11 cellular contexts compared by ENCODE assay signal in genomic region chr2:209753020-209753419, GRCh38. TPM values are rescaled to one million over a fixed set of nuclear protein-coding genes. Genes with fewer than 3 reads are reported as not detected.
"Had no signal": no experiment of that assay in that cellular context is flagged by ENCODE, and none has a peak within 500 bp of the region (broad histone marks: within the 10 kb centered on the region; RNA-seq: fewer than 3 reads in every experiment).

No MANE protein-coding gene starts in this region.

- H3K9ac ChIP-seq: GM23248, KMS-11 had no signal

- H3K36me3 ChIP-seq: HAP-1 had no signal

- H3K4me1 Mint-ChIP-seq: IgD-negative memory B cell had no signal

- H3K9me3 ChIP-seq: HAP-1 had no signal

- H3K27ac ChIP-seq: GM23248, HL-60, KMS-11 had no signal

- H3K27ac Mint-ChIP-seq: HFFc6, IgD-negative memory B cell had no signal

- ATAC-seq: HCT116 had no signal

- H2AFZ ChIP-seq: GM23248 had no signal

- DNase-seq: GM23248, GOT3, H7, HFFc6, KBM-7 had no signal

- H3K4me2 ChIP-seq: KMS-11 had no signal

- H3K36me3 Mint-ChIP-seq: IgD-negative memory B cell had no signal

- H3K4me3 Mint-ChIP-seq: HFFc6, IgD-negative memory B cell had no signal

- H3K9me3 Mint-ChIP-seq: IgD-negative memory B cell had no signal

- H3K4me3 ChIP-seq: GM23248, HAP-1 had no signal

RNA-seq across cellular contexts. Expression of gene UNC80, which starts 18.6 kb away (rescaled TPM):
- total RNA-seq: GM23248, H4, HFFc6 had no signal
- polyA plus RNA-seq: GM23248, IgD-negative memory B cell had no signal
